Comparison of ENCODE assay signal across 13 cellular contexts in the genomic region with DNA sequence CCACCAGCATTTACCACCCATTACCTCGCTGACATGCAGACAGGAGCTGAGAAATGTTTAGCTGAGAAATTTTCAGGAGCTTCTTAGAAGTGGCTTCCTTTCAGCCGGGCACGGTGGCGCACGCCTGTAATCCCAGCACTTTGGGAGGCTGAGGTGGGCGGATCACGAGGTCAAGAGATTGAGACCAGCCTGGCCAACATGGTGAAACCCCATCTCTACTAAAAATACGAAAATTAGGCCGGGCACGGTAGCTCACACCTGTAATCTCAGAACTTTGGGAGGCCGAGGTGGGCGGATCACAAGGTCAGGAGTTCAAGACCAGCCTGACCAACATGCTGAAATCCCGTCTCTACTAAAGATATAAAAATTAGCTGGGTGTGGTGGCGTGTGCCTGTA. TPM values are rescaled to one million over a fixed set of nuclear protein-coding genes. Genes with fewer than 3 reads are reported as not detected.
DNase-seq lines count a peak whose midpoint lies in the region; ATAC-seq and TF ChIP-seq lines count a peak whose summit lies in the region.
"Not testable (repeated sequence)": the region's sequence is repeated elsewhere in the genome, so short reads cannot be mapped to it uniquely, and the experiment has no call there.
"Had no signal": no experiment of that assay in that cellular context is flagged by ENCODE, and none has a peak within 500 bp of the region (broad histone marks: within the 10 kb centered on the region; RNA-seq: fewer than 3 reads in every experiment).

No MANE protein-coding gene starts in this region.

- H3K4me3 Mint-ChIP-seq in activated T-helper 17 cell treated with anti-CD3 and anti-CD28 coated beads, Interleukin-2, amount 50 U/mL, for 72 hours = peak overlapping the region; percentile 56
- H3K4me3 Mint-ChIP-seq in dendritic cell treated with granulocyte-macrophage colony-stimulating factor and Interleukin-4, amounts not matched to agents 40 ng/mL and 50 ng/mL, for 4 days = peak overlapping the region; percentile 4
- H3K4me3 Mint-ChIP-seq in nephron = not testable (repeated sequence)

- not testable (repeated sequence) for H3F3A ChIP-seq in MM.1S (ENCODE audit: insufficient read depth, low read length)

- H3K27me3 ChIP-seq in BLaER1 treated with 17β-estradiol and CSF1 and Interleukin-3, amounts not matched to agents 10 nM and 100 nM = not testable (repeated sequence)
- peaks cover 29% of the 10 kb centered on the region for H3K27me3 ChIP-seq in MM.1S (replicated peaks; ENCODE audit: insufficient read depth, low read length)

- not testable (repeated sequence) for H3K4me1 Mint-ChIP-seq in activated T-helper 17 cell treated with anti-CD3 and anti-CD28 coated beads, Interleukin-2, amount 50 U/mL, for 72 hours; nephron
- peaks cover 63% of the 10 kb centered on the region for H3K4me1 Mint-ChIP-seq in dendritic cell treated with granulocyte-macrophage colony-stimulating factor and Interleukin-4, amounts not matched to agents 40 ng/mL and 50 ng/mL, for 4 days (ENCODE audit: low read depth)

- peak overlapping the region; percentile 22 for H3K27ac Mint-ChIP-seq in activated T-helper 17 cell treated with anti-CD3 and anti-CD28 coated beads, Interleukin-2, amount 50 U/mL, for 72 hours
- peak overlapping the region; percentile 52 for H3K27ac Mint-ChIP-seq in dendritic cell treated with granulocyte-macrophage colony-stimulating factor and Interleukin-4, amounts not matched to agents 40 ng/mL and 50 ng/mL, for 4 days
- peak overlapping the region; percentile 62 to 78 (median 78) for H3K27ac Mint-ChIP-seq in nephron

- not testable (repeated sequence) for TF ChIP-seq CTCF in MM.1S (IDR thresholded peaks at IDR 0.05; ENCODE audit: low read length); nephron (IDR thresholded peaks at IDR 0.05; ENCODE audit: unreplicated experiment in 3 of 3)

- not testable (repeated sequence) for H3K36me3 ChIP-seq in BLaER1 treated with 17β-estradiol and CSF1 and Interleukin-3, amounts not matched to agents 10 nM and 100 nM; MM.1S (replicated peaks; ENCODE audit: insufficient read depth, low read length)

- not testable (repeated sequence) for H3K79me2 ChIP-seq in MM.1S (ENCODE audit: low read length)

- H3K9me2 ChIP-seq in MM.1S (replicated peaks; ENCODE audit: insufficient read depth, low read length) = not testable (repeated sequence)

- intact Hi-C loops in dendritic cell treated with granulocyte-macrophage colony-stimulating factor and Interleukin-4, amounts not matched to agents 40 ng/mL and 50 ng/mL, for 4 days (cut with micrococcal nuclease) = loop anchor here (10.0 kb wide), 1 partner anchor 317 kb away; the partner anchor contains the start of gene PTK6

- not testable (repeated sequence) for DNase-seq in MM.1S

- H3K4me2 ChIP-seq in BLaER1 treated with 17β-estradiol and CSF1 and Interleukin-3, amounts not matched to agents 10 nM and 100 nM = peak overlapping the region; percentile 9 to 99 (median 68); a peak in 20 of 22 replicates
- not testable (repeated sequence) for H3K4me2 ChIP-seq in MM.1S (ENCODE audit: low read depth, low read length)

- H2AFZ ChIP-seq in MM.1S (ENCODE audit: low read length) = not testable (repeated sequence)

- not testable (repeated sequence) for H3K27me3 Mint-ChIP-seq in activated T-helper 17 cell treated with anti-CD3 and anti-CD28 coated beads, Interleukin-2, amount 50 U/mL, for 72 hours; nephron (ENCODE audit: low read depth)
- peaks cover 15% of the 10 kb centered on the region for H3K27me3 Mint-ChIP-seq in dendritic cell treated with granulocyte-macrophage colony-stimulating factor and Interleukin-4, amounts not matched to agents 40 ng/mL and 50 ng/mL, for 4 days

- not testable (repeated sequence) for H4K20me1 ChIP-seq in BLaER1 treated with 17β-estradiol and CSF1 and Interleukin-3, amounts not matched to agents 10 nM and 100 nM; MM.1S (ENCODE audit: insufficient read depth, low read length)

- not testable (repeated sequence) for H3K9ac ChIP-seq in BLaER1 treated with 17β-estradiol and CSF1 and Interleukin-3, amounts not matched to agents 10 nM and 100 nM; MM.1S (ENCODE audit: low read length)

- peak; percentile 1 for ATAC-seq in activated T-helper 17 cell treated with anti-CD3 and anti-CD28 coated beads, Interleukin-2, amount 50 U/mL, for 72 hours (replicated peaks)

- peaks cover 64 to 92% (median 78%) of the 10 kb centered on the region in 10 experiments for H3K4me1 ChIP-seq in BLaER1 treated with 17β-estradiol and CSF1 and Interleukin-3, amounts not matched to agents 10 nM and 100 nM
- peaks cover 23% of the 10 kb centered on the region for H3K4me1 ChIP-seq in MM.1S (ENCODE audit: low read length)

- H3K27ac ChIP-seq in BLaER1 treated with 17β-estradiol and CSF1 and Interleukin-3, amounts not matched to agents 10 nM and 100 nM = not testable (repeated sequence)
- peak overlapping the region; percentile 25; the same call in 1 of the 2 replicates for H3K27ac ChIP-seq in MM.1S (ENCODE audit: low read length)

- H3K9me3 Mint-ChIP-seq in activated T-helper 17 cell treated with anti-CD3 and anti-CD28 coated beads, Interleukin-2, amount 50 U/mL, for 72 hours; dendritic cell treated with granulocyte-macrophage colony-stimulating factor and Interleukin-4, amounts not matched to agents 40 ng/mL and 50 ng/mL, for 4 days; nephron: not testable (repeated sequence)

- not testable (repeated sequence) for H3K36me3 Mint-ChIP-seq in activated T-helper 17 cell treated with anti-CD3 and anti-CD28 coated beads, Interleukin-2, amount 50 U/mL, for 72 hours (ENCODE audit: low read depth); dendritic cell treated with granulocyte-macrophage colony-stimulating factor and Interleukin-4, amounts not matched to agents 40 ng/mL and 50 ng/mL, for 4 days (ENCODE audit: low read depth); nephron (ENCODE audit: low read depth)

- H3K4me3 ChIP-seq in BLaER1 treated with 17β-estradiol and CSF1 and Interleukin-3, amounts not matched to agents 10 nM and 100 nM; MM.1S (ENCODE audit: low read length): not testable (repeated sequence)

- H3K9me3 ChIP-seq in BLaER1 treated with 17β-estradiol and CSF1 and Interleukin-3, amounts not matched to agents 10 nM and 100 nM (replicated peaks in 1 of 11); MM.1S (replicated peaks; ENCODE audit: insufficient read depth, low read length): not testable (repeated sequence)

RNA-seq across cellular contexts. Expression of gene ABHD16B, which starts 9.8 kb away (rescaled TPM):
- total RNA-seq in activated T-helper 17 cell treated with anti-CD3 and anti-CD28 coated beads, Interleukin-2, amount 50 U/mL, for 72 hours = under 1 TPM in 1 of 2 donors, not detected in 1; 0.19 TPM
- total RNA-seq: A673; CD4-positive, CD25-positive, alpha-beta regulatory T cell; CD8-positive, alpha-beta memory T cell; G401; GM23248; HFFc6; HT1080; IMR-90 had no signal

RNA-seq across cellular contexts. Expression of gene TPD52L2, which starts 13.5 kb away (rescaled TPM):
- total RNA-seq in activated T-helper 17 cell treated with anti-CD3 and anti-CD28 coated beads, Interleukin-2, amount 50 U/mL, for 72 hours = 10 to 100 TPM; 54.8 to 92.9 TPM

RNA-seq across cellular contexts. Expression of gene ZBTB46, which starts 20.5 kb away (rescaled TPM):
- total RNA-seq in activated T-helper 17 cell treated with anti-CD3 and anti-CD28 coated beads, Interleukin-2, amount 50 U/mL, for 72 hours = 1 to 10 TPM in 1 of 2 donors, under 1 TPM in 1; 0.54 to 6.2 TPM

RNA-seq across cellular contexts. Expression of gene DNAJC5, which starts 43.4 kb away (rescaled TPM):
- 10 to 100 TPM; 46.8 to 53.4 TPM for total RNA-seq in activated T-helper 17 cell treated with anti-CD3 and anti-CD28 coated beads, Interleukin-2, amount 50 U/mL, for 72 hours

Comparison
In these comparisons a context has a peak if more than half of its experiments do, and no peak if none do; other contexts are left out.
1. H3K27ac Mint-ChIP-seq: peak in every context shown above with its lines; median percentile 78 in nephron; 52 in dendritic cell treated with granulocyte-macrophage colony-stimulating factor and Interleukin-4, amounts not matched to agents 40 ng/mL and 50 ng/mL, for 4 days; 22 in activated T-helper 17 cell treated with anti-CD3 and anti-CD28 coated beads, Interleukin-2, amount 50 U/mL, for 72 hours.